28 cellular contexts compared by ENCODE assay signal in genomic region chr4:185728886-185729285, GRCh38.
DNase-seq lines count a peak whose midpoint lies in the region; ATAC-seq, FAIRE-seq and TF ChIP-seq lines count a peak whose summit lies in the region.
"Had no signal": no experiment of that assay in that cellular context is flagged by ENCODE, and none has a peak within 500 bp of the region (broad histone marks: within the 10 kb centered on the region; RNA-seq: fewer than 3 reads in every experiment).

No MANE protein-coding gene starts in this region.

- H3K9me3 ChIP-seq in astrocyte (ENCODE audit: insufficient read depth, low read depth, low read length) (no peaks in the 10 kb centered on the region), esophagus squamous epithelium (no peaks in the 10 kb centered on the region), spleen (no peaks in the 10 kb centered on the region), psoas muscle (no peaks in the 10 kb centered on the region)
- H3K9me3 ChIP-seq: gastrocnemius medialis, HAP-1, pancreas, testis had no signal

- H2AK5ac ChIP-seq in mesendoderm (ENCODE audit: low read length), result no peak overlapping the region

- no peak overlapping the region for H4K8ac ChIP-seq in mesendoderm (ENCODE audit: low read depth, low read length)

- ATAC-seq in HG03460 (IDR thresholded peaks at IDR 0.05; ENCODE audit: unreplicated experiment) (no peak), psoas muscle (no peak)
- ATAC-seq: activated CD4-positive, alpha-beta T cell treated with anti-CD3 and anti-CD28 coated beads for 36 hours; natural killer cell treated with Interleukin-12 subunit alpha and Interleukin-12 subunit beta and Interleukin-15 and Interleukin-18, amount 100 ng/mL, for 72 hours; stimulated activated effector memory CD8-positive, alpha-beta T cell treated with anti-CD3 and anti-CD28 coated beads, Interleukin-12 subunit alpha, Interleukin-12 subunit beta, amount 100 ng/mL, for 72 hours had no signal

- no peak overlapping the region for H3K23ac ChIP-seq in mesendoderm (ENCODE audit: low read length)

- no peak for TF ChIP-seq POLR2A in esophagus squamous epithelium (IDR thresholded peaks at IDR 0.05)
- no peak for TF ChIP-seq POLR2A in spleen (IDR thresholded peaks at IDR 0.05)

- no peak for FAIRE-seq in astrocyte (lab: Jason Lieb, UNC)
- FAIRE-seq: colon had no signal

- H3K56ac ChIP-seq in mesendoderm (ENCODE audit: low read length), result no peak overlapping the region

- H3K36me3 ChIP-seq in ACC112 (ENCODE audit: insufficient read depth, low read length) (no peaks in the 10 kb centered on the region), astrocyte (ENCODE audit: insufficient read depth, low read length) (no peaks in the 10 kb centered on the region), esophagus squamous epithelium (no peaks in the 10 kb centered on the region), spleen (no peaks in the 10 kb centered on the region), psoas muscle (ENCODE audit: insufficient read depth in 1 of 2, low read depth in 1 of 2) (no peaks in the 10 kb centered on the region), mesendoderm (ENCODE audit: control insufficient read depth, insufficient read depth, low read length) (no peaks in the 10 kb centered on the region)
- H3K36me3 ChIP-seq: gastrocnemius medialis, HAP-1 had no signal

- H3K79me1 ChIP-seq in mesendoderm (ENCODE audit: low read length), result no peaks in the 10 kb centered on the region

- peak overlapping the region; percentile 49 for H2AFZ ChIP-seq in ACC112 (ENCODE audit: low read length, unreplicated experiment)
- H2AFZ ChIP-seq in astrocyte (ENCODE audit: low read depth, low read length), result no peak overlapping the region

- peaks cover 24% of the 10 kb centered on the region for H3K36me3 Mint-ChIP-seq in astrocyte (ENCODE audit: low read depth, unreplicated experiment)
- H3K36me3 Mint-ChIP-seq: activated naive CD8-positive, alpha-beta T cell treated with anti-CD3 and anti-CD28 coated beads for 36 hours; natural killer cell treated with Interleukin-12 subunit alpha and Interleukin-12 subunit beta and Interleukin-15 and Interleukin-18, amount 100 ng/mL, for 72 hours; stimulated activated effector memory CD8-positive, alpha-beta T cell treated with anti-CD3 and anti-CD28 coated beads, Interleukin-12 subunit alpha, Interleukin-12 subunit beta, amount 100 ng/mL, for 72 hours had no signal

- no peaks in the 10 kb centered on the region for H4K20me1 ChIP-seq in astrocyte (ENCODE audit: insufficient read depth, low read length)

- DNase-seq in astrocyte (ENCODE audit: low read depth) (no peak), esophagus squamous epithelium (lab: John Stamatoyannopoulos, UW) (no peak), spleen (no peak), psoas muscle (no peak), mesendoderm (no peak)
- DNase-seq: activated CD4-positive, alpha-beta T cell treated with anti-CD3 and anti-CD28 coated beads for 36 hours; activated CD8-positive, alpha-beta memory T cell treated with anti-CD3 and anti-CD28 coated beads for 24 hours; activated effector memory CD4-positive, alpha-beta T cell treated with Interleukin-2 at 50 U/mL for 16 hours; activated naive CD8-positive, alpha-beta T cell treated with anti-CD3 and anti-CD28 coated beads for 36 hours; Calu3; gastrocnemius medialis; NCI-H1092 treated with DMSO at 0.1 percent for 48 hours; NCI-H187; NCI-H2171; NCI-H524 treated with DMSO at 0.1 percent for 48 hours; pancreas; right cardiac atrium; stimulated activated CD4-positive, alpha-beta T cell treated with anti-CD3 and anti-CD28 coated beads, Interleukin-12 subunit alpha, Interleukin-12 subunit beta, amount 100 ng/mL, for 4 hours; stimulated activated CD4-positive, alpha-beta T cell treated with anti-CD3 and anti-CD28 coated beads, Interleukin-4, amount 100 ng/mL, for 24 hours; testis had no signal

- no peak overlapping the region for H2BK15ac ChIP-seq in mesendoderm (replicated peaks; ENCODE audit: low read depth)

- H2BK120ac ChIP-seq in mesendoderm (ENCODE audit: low read depth, low read length), result no peak overlapping the region

- WGBS in esophagus squamous epithelium, 2 donors, result 72 to 75% methylated on average over 2 of the region's 2 CpGs
- 81 to 95% (median 84%) methylated on average over 2 of the region's 2 CpGs for WGBS in spleen, 5 donors
- 60 to 68% (median 63%) methylated on average over 2 of the region's 2 CpGs for WGBS in psoas muscle, 3 donors
- WGBS in mesendoderm (ENCODE audit: extremely low coverage, insufficient coverage, low lambda C conversion rate), result no CpG with 5 or more reads among the region's 2 CpGs

- H3K4me3 ChIP-seq in ACC112 (ENCODE audit: low read depth, low read length) (no peak overlapping the region), astrocyte (ENCODE audit: insufficient read depth, low read depth, low read length) (no peak overlapping the region), esophagus squamous epithelium (no peak overlapping the region), spleen (no peak overlapping the region), psoas muscle (no peak overlapping the region), mesendoderm (ENCODE audit: low read length) (no peak overlapping the region)
- H3K4me3 ChIP-seq: gastrocnemius medialis, HAP-1, pancreas, testis had no signal

- H3K4me2 ChIP-seq in astrocyte (ENCODE audit: low read length) (no peak overlapping the region), mesendoderm (ENCODE audit: low read length) (no peak overlapping the region)

- peak overlapping the region; percentile 90 for H3K27ac Mint-ChIP-seq in astrocyte (ENCODE audit: unreplicated experiment)
- H3K27ac Mint-ChIP-seq: activated CD4-positive, alpha-beta T cell treated with anti-CD3 and anti-CD28 coated beads for 36 hours; activated naive CD8-positive, alpha-beta T cell treated with anti-CD3 and anti-CD28 coated beads for 36 hours; natural killer cell treated with Interleukin-12 subunit alpha and Interleukin-12 subunit beta and Interleukin-15 and Interleukin-18, amount 100 ng/mL, for 72 hours; stimulated activated effector memory CD8-positive, alpha-beta T cell treated with anti-CD3 and anti-CD28 coated beads, Interleukin-12 subunit alpha, Interleukin-12 subunit beta, amount 100 ng/mL, for 72 hours; T-helper 2 cell treated with Interferon-gamma antibody and Interleukin-4, amounts not matched to agents 5 μg/mL and 100 μg/mL, for 36 hours had no signal

- peak overlapping the region; percentile 57; the same call in 1 of the 2 replicates for H3K27ac ChIP-seq in ACC112 (ENCODE audit: low read depth, low read length)
- no peak overlapping the region for H3K27ac ChIP-seq in astrocyte (ENCODE audit: low read depth, low read length)
- peak overlapping the region in 3 of 4 donors; percentile 62 to 83 (median 70) for H3K27ac ChIP-seq in esophagus squamous epithelium
- H3K27ac ChIP-seq in spleen, result peak overlapping the region in 7 of 8 donors; percentile 23 to 62 (median 45)
- H3K27ac ChIP-seq in psoas muscle, result no peak overlapping the region
- no peak overlapping the region for H3K27ac ChIP-seq in mesendoderm (ENCODE audit: low read depth, low read length)
- H3K27ac ChIP-seq: C4-2B had no signal

- H3K27me3 Mint-ChIP-seq in astrocyte (ENCODE audit: low read depth, unreplicated experiment), result no peaks in the 10 kb centered on the region

- no peak overlapping the region for H3K4me3 Mint-ChIP-seq in astrocyte (ENCODE audit: unreplicated experiment)
- H3K4me3 Mint-ChIP-seq: activated CD4-positive, alpha-beta T cell treated with anti-CD3 and anti-CD28 coated beads for 36 hours; activated naive CD8-positive, alpha-beta T cell treated with anti-CD3 and anti-CD28 coated beads for 36 hours; natural killer cell treated with Interleukin-12 subunit alpha and Interleukin-12 subunit beta and Interleukin-15 and Interleukin-18, amount 100 ng/mL, for 72 hours; stimulated activated effector memory CD8-positive, alpha-beta T cell treated with anti-CD3 and anti-CD28 coated beads, Interleukin-12 subunit alpha, Interleukin-12 subunit beta, amount 100 ng/mL, for 72 hours; T-helper 2 cell treated with Interferon-gamma antibody and Interleukin-4, amounts not matched to agents 5 μg/mL and 100 μg/mL, for 36 hours had no signal

- H3K27me3 ChIP-seq in ACC112 (ENCODE audit: insufficient read depth, low read length), result no peaks in the 10 kb centered on the region
- H3K27me3 ChIP-seq in astrocyte (ENCODE audit: insufficient read depth, low read length), result no peaks in the 10 kb centered on the region
- H3K27me3 ChIP-seq in esophagus squamous epithelium, result no peaks in the 10 kb centered on the region
- H3K27me3 ChIP-seq in spleen (replicated peaks in 1 of 7), result no peaks in the 10 kb centered on the region
- H3K27me3 ChIP-seq in psoas muscle (ENCODE audit: insufficient read depth in 3 of 3, low read length in 2 of 3), result no peaks in the 10 kb centered on the region
- H3K27me3 ChIP-seq in mesendoderm (ENCODE audit: insufficient read depth, low read length, poor library complexity), result no peaks in the 10 kb centered on the region
- H3K27me3 ChIP-seq: gastrocnemius medialis, pancreas, testis had no signal

- no peak overlapping the region for H2BK5ac ChIP-seq in mesendoderm (ENCODE audit: low read length)

- TF ChIP-seq CTCF in astrocyte (IDR thresholded peaks at IDR 0.05; ENCODE audit: insufficient read depth, low read depth, low read length) (no peak), esophagus squamous epithelium (IDR thresholded peaks at IDR 0.05) (no peak), spleen (IDR thresholded peaks at IDR 0.05 in 8 of 11, conservative IDR thresholded peaks at IDR 0.05 in 3 of 11) (no peak), psoas muscle (IDR thresholded peaks at IDR 0.05) (no peak)

- intact Hi-C loops in esophagus squamous epithelium (cut with DNase I), result no loop called here
- intact Hi-C loops in spleen (cut with DNase I; ENCODE audit: low total_unique reads), result no loop called here
- intact Hi-C loops in psoas muscle (cut with DNase I), result no loop called here

- peaks cover 3% of the 10 kb centered on the region for H3K9me3 Mint-ChIP-seq in astrocyte (ENCODE audit: unreplicated experiment)
- H3K9me3 Mint-ChIP-seq: activated naive CD8-positive, alpha-beta T cell treated with anti-CD3 and anti-CD28 coated beads for 36 hours; natural killer cell treated with Interleukin-12 subunit alpha and Interleukin-12 subunit beta and Interleukin-15 and Interleukin-18, amount 100 ng/mL, for 72 hours; stimulated activated effector memory CD8-positive, alpha-beta T cell treated with anti-CD3 and anti-CD28 coated beads, Interleukin-12 subunit alpha, Interleukin-12 subunit beta, amount 100 ng/mL, for 72 hours; T-helper 2 cell treated with Interferon-gamma antibody and Interleukin-4, amounts not matched to agents 5 μg/mL and 100 μg/mL, for 36 hours had no signal

- no peak overlapping the region for H4K5ac ChIP-seq in mesendoderm (ENCODE audit: low read length)

- no peaks in the 10 kb centered on the region for H3K79me2 ChIP-seq in ACC112 (ENCODE audit: control insufficient read depth, insufficient read depth, low read length, unreplicated experiment)
- H3K79me2 ChIP-seq in astrocyte (ENCODE audit: insufficient read depth, low read length), result no peaks in the 10 kb centered on the region
- no peaks in the 10 kb centered on the region for H3K79me2 ChIP-seq in mesendoderm (ENCODE audit: control insufficient read depth, insufficient read depth, low read length)

- H3K18ac ChIP-seq in mesendoderm (ENCODE audit: low read length), result no peak overlapping the region

- H3K9ac ChIP-seq in astrocyte (ENCODE audit: low read length) (no peak overlapping the region), mesendoderm (ENCODE audit: low read length) (no peak overlapping the region)

- no peak overlapping the region for H3K4ac ChIP-seq in mesendoderm (ENCODE audit: low read depth, low read length)

- H3K4me1 ChIP-seq in ACC112 (ENCODE audit: control insufficient read depth, insufficient read depth, low read length, unreplicated experiment) (peaks cover 23% of the 10 kb centered on the region), astrocyte (ENCODE audit: insufficient read depth, low read length) (peaks cover 5% of the 10 kb centered on the region), esophagus squamous epithelium (peaks cover 5 to 31% (median 16%) of the 10 kb centered on the region in 3 donors), spleen (peaks cover 2 to 30% (median 10%) of the 10 kb centered on the region in 6 donors), psoas muscle (no peaks in the 10 kb centered on the region), mesendoderm (ENCODE audit: control insufficient read depth, low read depth, low read length) (no peaks in the 10 kb centered on the region)
- H3K4me1 ChIP-seq: HAP-1 had no signal

- peaks cover 29% of the 10 kb centered on the region for H3K4me1 Mint-ChIP-seq in astrocyte (ENCODE audit: low read depth, unreplicated experiment)
- H3K4me1 Mint-ChIP-seq: activated CD4-positive, alpha-beta T cell treated with anti-CD3 and anti-CD28 coated beads for 36 hours; activated naive CD8-positive, alpha-beta T cell treated with anti-CD3 and anti-CD28 coated beads for 36 hours; stimulated activated effector memory CD8-positive, alpha-beta T cell treated with anti-CD3 and anti-CD28 coated beads, Interleukin-12 subunit alpha, Interleukin-12 subunit beta, amount 100 ng/mL, for 72 hours had no signal

Comparison
In these comparisons a context has a peak if more than half of its experiments do, and no peak if none do; other contexts are left out.
1. H3K27ac ChIP-seq: peak in ACC112 (single experiment), esophagus squamous epithelium (3 of 4) and spleen (7 of 8); none in astrocyte (single experiment), psoas muscle (single experiment) and mesendoderm (single experiment).